Comparison of ENCODE assay signal across 15 cellular contexts in the genomic region with DNA sequence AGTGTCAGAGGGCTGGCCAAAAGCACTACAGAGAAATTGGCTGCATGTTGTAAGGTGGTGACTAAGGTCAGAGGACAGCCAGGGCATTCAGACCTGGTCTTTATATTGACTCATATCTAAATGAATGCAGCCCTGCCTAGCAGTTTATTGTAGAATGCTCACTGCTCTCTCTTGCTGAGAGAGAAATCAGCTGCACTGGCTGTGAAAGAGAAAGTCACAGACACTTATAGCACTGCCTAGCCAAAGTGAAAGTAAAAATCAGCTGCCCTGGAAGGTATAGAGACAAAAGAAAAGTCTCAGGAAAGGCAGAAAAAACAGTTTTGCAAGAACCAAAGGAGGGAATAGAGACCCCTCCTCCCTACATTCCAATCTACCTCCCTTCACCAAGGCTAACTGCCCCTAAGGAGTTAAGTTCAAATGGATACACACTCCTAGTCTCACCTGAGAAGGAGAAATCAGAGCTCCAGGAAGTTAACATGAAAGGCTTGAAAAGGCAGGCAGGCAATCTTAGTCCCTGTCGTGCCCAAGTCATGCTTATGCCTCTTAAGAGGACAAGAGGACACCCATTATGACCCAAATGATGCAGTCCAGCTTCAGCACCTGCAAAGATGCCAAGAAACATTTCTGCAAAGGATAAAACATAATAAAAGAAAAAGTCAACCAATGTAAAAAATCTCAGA.
DNase-seq lines count a peak whose midpoint lies in the region; ATAC-seq, FAIRE-seq and TF ChIP-seq lines count a peak whose summit lies in the region.
"Had no signal": no experiment of that assay in that cellular context is flagged by ENCODE, and none has a peak within 500 bp of the region (broad histone marks: within the 10 kb centered on the region; RNA-seq: fewer than 3 reads in every experiment).

No MANE protein-coding gene starts in this region.

- no peaks in the 10 kb centered on the region for H3K27me3 Mint-ChIP-seq in CD4-positive, alpha-beta T cell
- no peaks in the 10 kb centered on the region for H3K27me3 Mint-ChIP-seq in nephron progenitor cell (ENCODE audit: low read depth, poor library complexity)

- no peak overlapping the region for H2BK5ac ChIP-seq in H1 (ENCODE audit: low read depth, low read length)

- no peak overlapping the region for H3K18ac ChIP-seq in H1 (ENCODE audit: extremely low read depth, low read length)

- no peaks in the 10 kb centered on the region for H3K9me3 Mint-ChIP-seq in CD4-positive, alpha-beta T cell
- H3K9me3 Mint-ChIP-seq in nephron progenitor cell: no peaks in the 10 kb centered on the region
- H3K9me3 Mint-ChIP-seq: nephron had no signal

- no peaks in the 10 kb centered on the region for H3K23me2 ChIP-seq in H1 (ENCODE audit: low read depth, low read length)

- H2AFZ ChIP-seq in H1 (ENCODE audit: low read length): no peak overlapping the region

- no peak overlapping the region for H3K14ac ChIP-seq in H1 (ENCODE audit: insufficient read length)

- no peak overlapping the region for H2BK120ac ChIP-seq in H1 (replicated peaks; ENCODE audit: low read depth, low read length)

- CTCF ChIA-PET in CD4-positive, alpha-beta T cell (lab: Charles Lee): no interaction called here
- CTCF ChIA-PET in H1 (lab: Charles Lee; ENCODE audit: partially characterized antibody): no interaction called here

- peak overlapping the region; percentile 76 for H3K4me3 Mint-ChIP-seq in CD4-positive, alpha-beta T cell
- no peak overlapping the region for H3K4me3 Mint-ChIP-seq in nephron progenitor cell
- H3K4me3 Mint-ChIP-seq: nephron had no signal

- TF ChIP-seq POLR2A in H1 (IDR thresholded peaks at IDR 0.05; ENCODE audit: control extremely low read depth in 1 of 2, low read depth in 2 of 2, low read length in 2 of 2): no peak

- H4K5ac ChIP-seq in H1 (ENCODE audit: insufficient read length, low read depth, low read length): no peak overlapping the region

- ATAC-seq in CD4-positive, alpha-beta T cell (ENCODE audit: poor library complexity): peak; percentile 89
- ATAC-seq in GM21381 (IDR thresholded peaks at IDR 0.05; ENCODE audit: unreplicated experiment) (peak; percentile 96), HG03565 (IDR thresholded peaks at IDR 0.05; ENCODE audit: unreplicated experiment) (peak; percentile 98)

- H3K23ac ChIP-seq in H1 (ENCODE audit: insufficient read length): no peak overlapping the region

- H3K4ac ChIP-seq in H1 (replicated peaks; ENCODE audit: insufficient read length, low read depth, low read length): no peak overlapping the region

- H3K4me1 Mint-ChIP-seq in CD4-positive, alpha-beta T cell (ENCODE audit: low read depth): peaks cover 33% of the 10 kb centered on the region
- no peaks in the 10 kb centered on the region for H3K4me1 Mint-ChIP-seq in nephron progenitor cell
- H3K4me1 Mint-ChIP-seq: nephron had no signal

- no peak overlapping the region for H2AK5ac ChIP-seq in H1 (ENCODE audit: low read depth, low read length)

- no peaks in the 10 kb centered on the region for H3K9me3 ChIP-seq in CD4-positive, alpha-beta T cell (ENCODE audit: control insufficient read depth, low read length)
- H3K9me3 ChIP-seq in H1 (ENCODE audit: insufficient read depth in 2 of 2, low read depth in 1 of 2, low read length in 1 of 2): peaks cover 15 to 61% of the 10 kb centered on the region in 2 experiments; a peak in 2 of 4 replicates
- H3K9me3 ChIP-seq: ascending aorta; BLaER1 treated with 17β-estradiol and CSF1 and Interleukin-3, amounts not matched to agents 10 nM and 100 nM; stomach had no signal

- H3K79me2 ChIP-seq in H1 (ENCODE audit: control insufficient read depth in 1 of 2, insufficient read depth in 2 of 2, low read length in 2 of 2): no peaks in the 10 kb centered on the region

- no peaks in the 10 kb centered on the region for H3K36me3 ChIP-seq in H1 (ENCODE audit: control insufficient read depth in 2 of 4, insufficient read depth in 4 of 4, low read length in 3 of 4)
- H3K36me3 ChIP-seq: ascending aorta; BLaER1 treated with 17β-estradiol and CSF1 and Interleukin-3, amounts not matched to agents 10 nM and 100 nM; stomach; WERI-Rb-1 had no signal

- no peaks in the 10 kb centered on the region for H3K4me1 ChIP-seq in H1 (replicated peaks in 1 of 4; ENCODE audit: control insufficient read depth in 3 of 4, insufficient read depth in 4 of 4, low read length in 3 of 4)
- H3K4me1 ChIP-seq: ascending aorta; BLaER1 treated with 17β-estradiol and CSF1 and Interleukin-3, amounts not matched to agents 10 nM and 100 nM had no signal

- peak in 1 of 10 experiments; percentile 4 for DNase-seq in CD4-positive, alpha-beta T cell
- DNase-seq in H1 (ENCODE audit: low read depth in 1 of 2, low spot score in 2 of 2): no peak
- no peak for DNase-seq in NCI-H2171 (lab: John Stamatoyannopoulos, UW)
- no peak for DNase-seq in NCI-H2081 treated with DMSO at 0.1 percent for 48 hours (lab: John Stamatoyannopoulos, UW)
- DNase-seq in nephron progenitor cell: no peak
- no peak for DNase-seq in NCI-H1694 (lab: John Stamatoyannopoulos, UW)
- DNase-seq: NCI-H1930; stimulated activated CD4-positive, alpha-beta T cell treated with anti-CD3 and anti-CD28 coated beads, Interleukin-15, amount 100 ng/mL, for 24 hours; stomach; WERI-Rb-1 had no signal

- WGBS in H1 (ENCODE audit: extremely low coverage in 1 of 2, insufficient coverage in 1 of 2, insufficient read length in 1 of 2, insufficient replicate concordance in 2 of 2, low coverage in 1 of 2, low lambda C conversion rate in 2 of 2, missing lambda C conversion rate in 1 of 2), 2 experiments: 29% methylated on average over 1 of the region's 1 CpG; no CpG with 5 or more reads in 1 of the 2 experiments

- intact Hi-C loops in CD4-positive, alpha-beta T cell (cut with DNase I, micrococcal nuclease): no loop called here

- no peak overlapping the region for H3K9ac ChIP-seq in H1 (replicated peaks in 1 of 4; ENCODE audit: extremely low read depth in 1 of 4, low read depth in 3 of 4, low read length in 3 of 4)
- H3K9ac ChIP-seq: BLaER1 treated with 17β-estradiol and CSF1 and Interleukin-3, amounts not matched to agents 10 nM and 100 nM had no signal

- no peak overlapping the region for H3K56ac ChIP-seq in H1 (replicated peaks; ENCODE audit: insufficient read length, low read depth, low read length)

- no peak overlapping the region for H3K4me3 ChIP-seq in H1 (ENCODE audit: extremely low read depth in 1 of 4, insufficient read depth in 2 of 4, low read depth in 3 of 4, low read length in 4 of 4)
- H3K4me3 ChIP-seq: ascending aorta; BLaER1 treated with 17β-estradiol and CSF1 and Interleukin-3, amounts not matched to agents 10 nM and 100 nM had no signal

- peak overlapping the region; percentile 98 for H3K27ac Mint-ChIP-seq in CD4-positive, alpha-beta T cell
- no peak overlapping the region for H3K27ac Mint-ChIP-seq in nephron progenitor cell
- H3K27ac Mint-ChIP-seq: nephron had no signal

- no peak overlapping the region for H3K27ac ChIP-seq in CD4-positive, alpha-beta T cell (ENCODE audit: low read depth, low read length)
- H3K27ac ChIP-seq in H1 (ENCODE audit: low read depth, low read length): no peak overlapping the region
- H3K27ac ChIP-seq: ascending aorta; BLaER1 treated with 17β-estradiol and CSF1 and Interleukin-3, amounts not matched to agents 10 nM and 100 nM; WERI-Rb-1 had no signal

- no peaks in the 10 kb centered on the region for H3K36me3 Mint-ChIP-seq in CD4-positive, alpha-beta T cell (ENCODE audit: low read depth)
- no peaks in the 10 kb centered on the region for H3K36me3 Mint-ChIP-seq in nephron progenitor cell (ENCODE audit: low read depth)

- no peak for TF ChIP-seq CTCF in CD4-positive, alpha-beta T cell (IDR thresholded peaks at IDR 0.05)
- TF ChIP-seq CTCF in H1 (IDR thresholded peaks at IDR 0.05; ENCODE audit: control extremely low read depth in 1 of 3, insufficient read depth in 1 of 3, low read depth in 1 of 3, low read length in 3 of 3) (no peak), nephron progenitor cell (IDR thresholded peaks at IDR 0.05) (no peak)

- no peak for TF ChIP-seq EP300 in H1 (IDR thresholded peaks at IDR 0.05; ENCODE audit: borderline replicate concordance in 1 of 2, low read depth in 2 of 2, low read length in 2 of 2)

- H2BK15ac ChIP-seq in H1 (ENCODE audit: low read length): no peak overlapping the region

- no peaks in the 10 kb centered on the region for H4K20me1 ChIP-seq in H1 (replicated peaks in 1 of 2; ENCODE audit: control insufficient read depth in 1 of 2, insufficient read depth in 2 of 2, low read length in 2 of 2)
- H4K20me1 ChIP-seq: BLaER1 treated with 17β-estradiol and CSF1 and Interleukin-3, amounts not matched to agents 10 nM and 100 nM had no signal

- peak; percentile 74 for FAIRE-seq in H1 (lab: Jason Lieb, UNC)

- H3K4me2 ChIP-seq in H1 (ENCODE audit: insufficient read depth in 1 of 2, low read depth in 2 of 2, low read length in 2 of 2): no peak overlapping the region
- H3K4me2 ChIP-seq: BLaER1 treated with 17β-estradiol and CSF1 and Interleukin-3, amounts not matched to agents 10 nM and 100 nM had no signal

- no peak overlapping the region for H2BK12ac ChIP-seq in H1 (ENCODE audit: low read depth, low read length)

- no peak for TF ChIP-seq RAD21 in H1 (IDR thresholded peaks at IDR 0.05 in 1 of 2, conservative IDR thresholded peaks at IDR 0.05 in 1 of 2; ENCODE audit: low read depth in 2 of 2, low read length in 2 of 2)

- H4K91ac ChIP-seq in H1 (replicated peaks; ENCODE audit: insufficient read length, low read length): no peak overlapping the region

- no peaks in the 10 kb centered on the region for H3K27me3 ChIP-seq in CD4-positive, alpha-beta T cell (ENCODE audit: control insufficient read depth, insufficient read depth, low read length)
- no peaks in the 10 kb centered on the region for H3K27me3 ChIP-seq in H1 (replicated peaks in 1 of 4; ENCODE audit: control insufficient read depth in 3 of 4, extremely low read depth in 1 of 4, insufficient read depth in 3 of 4, low read length in 3 of 4)
- H3K27me3 ChIP-seq: ascending aorta; BLaER1 treated with 17β-estradiol and CSF1 and Interleukin-3, amounts not matched to agents 10 nM and 100 nM; stomach had no signal

- H2BK20ac ChIP-seq in H1 (ENCODE audit: low read length): no peak overlapping the region

- H4K8ac ChIP-seq in H1 (ENCODE audit: extremely low read depth, insufficient read depth, low read length): no peak overlapping the region

- POLR2A ChIA-PET in CD4-positive, alpha-beta T cell (lab: Charles Lee): interaction anchor here (0.6 to 1.7 kb wide), 4 partner anchors 66 to 1424 kb away, joined by 3 to 8 read pairs (median 4); partner anchors contain the start of gene EIF1AY
- POLR2A ChIA-PET in H1 (lab: Charles Lee; ENCODE audit: partially characterized antibody): no interaction called here

- no peaks in the 10 kb centered on the region for H3K79me1 ChIP-seq in H1 (ENCODE audit: low read depth, low read length)

TF ChIP-seq in H1, 55 proteins besides CTCF, POLR2A, EP300 and RAD21 (continues in another document):
- TF ChIP-seq ZNF274 (IDR thresholded peaks at IDR 0.05; ENCODE audit: borderline replicate concordance, extremely low read depth, low read length) (no peak), CHD2 (IDR thresholded peaks at IDR 0.05; ENCODE audit: low read length) (no peak)
